8 cellular contexts compared by ENCODE assay signal in the genomic region with DNA sequence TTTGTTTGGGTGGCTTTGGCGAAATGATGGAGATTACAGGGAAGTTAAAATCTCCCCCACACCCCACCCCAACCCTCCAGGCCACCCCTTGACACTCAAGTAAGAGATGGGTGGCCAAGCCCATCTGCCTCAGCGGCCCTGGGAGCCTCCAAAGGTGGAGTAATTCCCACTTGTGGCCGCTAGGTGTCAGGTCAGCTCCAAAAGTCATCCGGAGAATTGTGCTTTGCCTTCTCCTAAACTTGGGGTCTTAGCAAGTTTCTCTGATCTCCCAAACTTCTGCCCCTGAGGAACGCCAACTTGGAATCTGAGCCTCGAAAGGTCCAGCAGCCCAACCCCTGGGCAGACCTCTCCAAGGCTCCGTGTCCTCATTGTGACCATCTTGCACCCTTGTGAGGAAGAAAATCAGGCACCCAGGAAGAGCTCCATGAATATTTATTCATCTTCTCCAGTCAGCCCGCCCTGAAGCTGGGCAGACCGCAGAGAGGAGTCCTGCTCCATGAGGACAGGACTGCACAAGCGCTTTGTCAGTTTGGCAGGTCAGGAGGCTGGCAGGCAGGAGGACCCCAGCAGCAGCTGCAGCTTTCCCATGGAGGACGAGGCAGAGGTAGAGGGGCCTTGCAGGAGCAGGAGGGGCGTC. TPM values are rescaled to one million over a fixed set of nuclear protein-coding genes. Genes with fewer than 3 reads are reported as not detected.
DNase-seq lines count a peak whose midpoint lies in the region; ATAC-seq and TF ChIP-seq lines count a peak whose summit lies in the region.

No MANE protein-coding gene starts in this region.

- no peak overlapping the region for H3K27ac ChIP-seq in esophagus muscularis mucosa (replicated peaks in 1 of 4)
- H3K27ac ChIP-seq in neural cell (ENCODE audit: low read length) = no peak overlapping the region

- H3K4me1 ChIP-seq in esophagus muscularis mucosa = peaks cover under 1 to 6% (median 5%) of the 10 kb centered on the region in 4 donors

- no peaks in the 10 kb centered on the region for H3K9me3 ChIP-seq in esophagus muscularis mucosa
- H3K9me3 ChIP-seq in neural cell (ENCODE audit: low read length) = no peaks in the 10 kb centered on the region

- H3K4me2 ChIP-seq in neural cell (ENCODE audit: low read length) = no peak overlapping the region

- H3K9me2 ChIP-seq in neural cell (ENCODE audit: insufficient read depth, low read length) = no peaks in the 10 kb centered on the region

- no peak overlapping the region for H2AFZ ChIP-seq in neural cell (ENCODE audit: low read depth, low read length)

- no peaks in the 10 kb centered on the region for H3K79me2 ChIP-seq in neural cell (replicated peaks; ENCODE audit: insufficient read depth, low read length)

- WGBS in esophagus muscularis mucosa = 24% methylated on average over 10 of the region's 12 CpGs

- H3K36me3 ChIP-seq in esophagus muscularis mucosa (no peaks in the 10 kb centered on the region), neural cell (ENCODE audit: insufficient read depth, low read length) (no peaks in the 10 kb centered on the region)

- H3K9ac ChIP-seq in neural cell (ENCODE audit: low read length) = no peak overlapping the region

- no peak for TF ChIP-seq EP300 in esophagus muscularis mucosa (IDR thresholded peaks at IDR 0.05)
- no peak for TF ChIP-seq EP300 in neural cell (conservative IDR thresholded peaks at IDR 0.05; ENCODE audit: poor library complexity, severe bottlenecking)

- peak; percentile 89 for TF ChIP-seq RAD21 in neural cell (conservative IDR thresholded peaks at IDR 0.05)

- H3K27me3 ChIP-seq in esophagus muscularis mucosa (peaks cover 0 to 22% (median 0%) of the 10 kb centered on the region in 4 donors), neural cell (ENCODE audit: insufficient read depth, low read depth, low read length) (no peaks in the 10 kb centered on the region)

- H3F3A ChIP-seq in neural cell (ENCODE audit: insufficient read depth, low read length, poor library complexity, severe bottlenecking) = no peaks in the 10 kb centered on the region

- no peak for ATAC-seq in HG02642 (IDR thresholded peaks at IDR 0.05; ENCODE audit: poor library complexity, unreplicated experiment)

- intact Hi-C loops in esophagus muscularis mucosa (cut with DNase I) = no loop called here

- no peaks in the 10 kb centered on the region for H4K20me1 ChIP-seq in neural cell (ENCODE audit: insufficient read depth)

- TF ChIP-seq POLR2A in esophagus muscularis mucosa (IDR thresholded peaks at IDR 0.05; ENCODE audit: low read depth) = no peak

- H3K4me3 ChIP-seq in esophagus muscularis mucosa (no peak overlapping the region), neural cell (ENCODE audit: low read length) (no peak overlapping the region)

- DNase-seq in AG09319 (ENCODE audit: extremely low read depth, low read depth) = no peak
- peak; percentile 63 for DNase-seq in GM19240 (ENCODE audit: insufficient read length, low spot score)
- peak; percentile 21 for DNase-seq in NCI-H82 treated with DMSO at 0.1 percent for 48 hours (lab: John Stamatoyannopoulos, UW; ENCODE audit: unreplicated experiment)
- peak; percentile 84 for DNase-seq in activated CD8-positive, alpha-beta memory T cell treated with anti-CD3 and anti-CD28 coated beads, Interleukin-2, amount 50 U/mL, for 48 hours
- DNase-seq in esophagus muscularis mucosa (ENCODE audit: extremely low spot score) = peak; percentile 94
- DNase-seq in stromal cell of bone marrow (ENCODE audit: low read depth) = peak; percentile 20

- TF ChIP-seq CTCF in AG09319 (IDR thresholded peaks at IDR 0.05; ENCODE audit: low read depth, low read length) = peak; percentile 77
- TF ChIP-seq CTCF in esophagus muscularis mucosa (IDR thresholded peaks at IDR 0.05) = peak; percentile 86 to 99 (median 87)
- TF ChIP-seq CTCF in neural cell (IDR thresholded peaks at IDR 0.05; ENCODE audit: poor library complexity, severe bottlenecking) = peak; percentile 88

TF ChIP-seq in neural cell, 6 proteins besides CTCF, POLR2A, EP300 and RAD21:
- no peak for TF ChIP-seq POLR2AphosphoS5 (IDR thresholded peaks at IDR 0.05)
- TF ChIP-seq SMC3 (conservative IDR thresholded peaks at IDR 0.05; ENCODE audit: poor library complexity) = peak; percentile 90

RNA-seq across cellular contexts. Expression of a gene that starts 46.7 kb away (rescaled TPM):
- not detected for total RNA-seq in esophagus muscularis mucosa
- polyA plus RNA-seq in neural cell = not detected in 2 replicates
- polyA minus RNA-seq in neural cell = not detected in 2 replicates
